34 cellular contexts compared by ENCODE assay signal in genomic region chr5:65475336-65475735, GRCh38.
"Had no signal": no experiment of that assay in that cellular context is flagged by ENCODE, and none has a peak within 500 bp of the region (broad histone marks: within the 10 kb centered on the region; RNA-seq: fewer than 3 reads in every experiment).

No MANE protein-coding gene starts in this region.

- H3K27me3 Mint-ChIP-seq: activated naive CD8-positive, alpha-beta T cell treated with anti-CD3 and anti-CD28 coated beads, Interleukin-2, amount 10 ng/mL, durations not matched to agents 7 days and 5 days; activated T-cell treated with anti-CD3 and anti-CD28 coated beads, Interleukin-2, amount 50 U/mL, for 24 hours; naive B cell; progenitor cell of endocrine pancreas had no signal

- ATAC-seq: gastroesophageal sphincter, left colon, sciatic nerve, WTC11 had no signal

- H3K27me3 ChIP-seq: breast epithelium, gastroesophageal sphincter, hepatocyte, ovary had no signal

- H3K36me3 Mint-ChIP-seq: activated naive CD4-positive, alpha-beta T cell treated with anti-CD3 and anti-CD28 coated beads, Interleukin-2, amount 10 ng/mL, durations not matched to agents 7 days and 5 days; activated naive CD8-positive, alpha-beta T cell treated with anti-CD3 and anti-CD28 coated beads, Interleukin-2, amount 10 ng/mL, durations not matched to agents 7 days and 5 days; mesothelial cell of epicardium; naive B cell; WTC11 had no signal

- H3K4me1 ChIP-seq: breast epithelium had no signal

- H3K27ac ChIP-seq: breast epithelium, gastroesophageal sphincter, hepatocyte, neutrophil, ovary, thoracic aorta had no signal

- H3K27ac Mint-ChIP-seq: activated CD4-positive, alpha-beta memory T cell treated with anti-CD3 and anti-CD28 coated beads, Interleukin-2, amount 10 ng/mL, durations not matched to agents 7 days and 5 days; activated CD4-positive, alpha-beta T cell treated with anti-CD3 and anti-CD28 coated beads, Interleukin-2, amount 10 ng/mL, durations not matched to agents 7 days and 5 days; activated naive CD4-positive, alpha-beta T cell treated with anti-CD3 and anti-CD28 coated beads, Interleukin-2, amount 10 ng/mL, durations not matched to agents 7 days and 5 days; activated naive CD8-positive, alpha-beta T cell treated with anti-CD3 and anti-CD28 coated beads, Interleukin-2, amount 10 ng/mL, durations not matched to agents 7 days and 5 days; activated T-cell treated with anti-CD3 and anti-CD28 coated beads, Interleukin-2, amount 50 U/mL, for 24 hours; dendritic cell treated with granulocyte-macrophage colony-stimulating factor and Interleukin-4, amounts not matched to agents 40 ng/mL and 50 ng/mL, for 4 days; mesothelial cell of epicardium; nephron progenitor cell; progenitor cell of endocrine pancreas; WTC11 had no signal

- H3K4me1 Mint-ChIP-seq: activated CD4-positive, alpha-beta memory T cell treated with anti-CD3 and anti-CD28 coated beads, Interleukin-2, amount 10 ng/mL, durations not matched to agents 7 days and 5 days; activated CD4-positive, alpha-beta T cell treated with anti-CD3 and anti-CD28 coated beads, Interleukin-2, amount 10 ng/mL, durations not matched to agents 7 days and 5 days; activated naive CD4-positive, alpha-beta T cell treated with anti-CD3 and anti-CD28 coated beads, Interleukin-2, amount 10 ng/mL, durations not matched to agents 7 days and 5 days; activated naive CD8-positive, alpha-beta T cell treated with anti-CD3 and anti-CD28 coated beads, Interleukin-2, amount 10 ng/mL, durations not matched to agents 7 days and 5 days; nephron progenitor cell; WTC11 had no signal

- H3K4me3 ChIP-seq: breast epithelium, gastroesophageal sphincter, hepatocyte, ovary, thoracic aorta had no signal

- FAIRE-seq: endometrium, small intestine, urothelium cell line had no signal

- DNase-seq: activated CD4-positive, alpha-beta memory T cell treated with anti-CD3 and anti-CD28 coated beads, Interleukin-2, amount 10 ng/mL, durations not matched to agents 7 days and 5 days; activated CD4-positive, alpha-beta T cell treated with anti-CD3 and anti-CD28 coated beads for 1 hour; activated CD4-positive, alpha-beta T cell treated with anti-CD3 and anti-CD28 coated beads, Interleukin-2, amount 10 ng/mL, durations not matched to agents 7 days and 5 days; activated CD8-positive, alpha-beta memory T cell treated with anti-CD3 and anti-CD28 coated beads, Interleukin-2, amount 50 U/mL, for 48 hours; activated gamma-delta T cell; activated naive CD4-positive, alpha-beta T cell treated with anti-CD3 and anti-CD28 coated beads, Interleukin-2, amount 10 ng/mL, durations not matched to agents 7 days and 5 days; activated naive CD8-positive, alpha-beta T cell treated with anti-CD3 and anti-CD28 coated beads, Interleukin-2, amount 10 ng/mL, durations not matched to agents 7 days and 5 days; activated T-cell treated with anti-CD3 and anti-CD28 coated beads, Interleukin-2, amount 50 U/mL, for 24 hours; amniotic stem cell; central memory CD4-positive, alpha-beta T cell; effector CD8-positive, alpha-beta T cell; left colon; mammary epithelial cell; naive B cell; nephron progenitor cell; ovary; retina; small intestine; stimulated activated CD4-positive, alpha-beta T cell treated with anti-CD3 and anti-CD28 coated beads, Interleukin-15, amount 100 ng/mL, for 24 hours; stimulated activated CD4-positive, alpha-beta T cell treated with anti-CD3 and anti-CD28 coated beads, Interleukin-2, amount 100 ng/mL, for 24 hours; stimulated activated naive CD4-positive, alpha-beta T cell; trophoblast cell had no signal

- H2AFZ ChIP-seq: hepatocyte had no signal

- H3K9me3 Mint-ChIP-seq: activated CD4-positive, alpha-beta memory T cell treated with anti-CD3 and anti-CD28 coated beads, Interleukin-2, amount 10 ng/mL, durations not matched to agents 7 days and 5 days; activated CD4-positive, alpha-beta T cell treated with anti-CD3 and anti-CD28 coated beads, Interleukin-2, amount 10 ng/mL, durations not matched to agents 7 days and 5 days; activated naive CD4-positive, alpha-beta T cell treated with anti-CD3 and anti-CD28 coated beads, Interleukin-2, amount 10 ng/mL, durations not matched to agents 7 days and 5 days; activated naive CD8-positive, alpha-beta T cell treated with anti-CD3 and anti-CD28 coated beads, Interleukin-2, amount 10 ng/mL, durations not matched to agents 7 days and 5 days; activated T-cell treated with anti-CD3 and anti-CD28 coated beads, Interleukin-2, amount 50 U/mL, for 24 hours; dendritic cell treated with granulocyte-macrophage colony-stimulating factor and Interleukin-4, amounts not matched to agents 40 ng/mL and 50 ng/mL, for 4 days; mesothelial cell of epicardium; naive B cell; nephron progenitor cell; WTC11 had no signal

- H3K9me3 ChIP-seq: breast epithelium, gastroesophageal sphincter, neutrophil, ovary, thoracic aorta had no signal

- H3K4me2 ChIP-seq: hepatocyte had no signal

- H3K36me3 ChIP-seq: breast epithelium, gastroesophageal sphincter, neutrophil, ovary, thoracic aorta had no signal

- H3K4me3 Mint-ChIP-seq: activated CD4-positive, alpha-beta memory T cell treated with anti-CD3 and anti-CD28 coated beads, Interleukin-2, amount 10 ng/mL, durations not matched to agents 7 days and 5 days; activated CD4-positive, alpha-beta T cell treated with anti-CD3 and anti-CD28 coated beads, Interleukin-2, amount 10 ng/mL, durations not matched to agents 7 days and 5 days; activated naive CD4-positive, alpha-beta T cell treated with anti-CD3 and anti-CD28 coated beads, Interleukin-2, amount 10 ng/mL, durations not matched to agents 7 days and 5 days; activated naive CD8-positive, alpha-beta T cell treated with anti-CD3 and anti-CD28 coated beads, Interleukin-2, amount 10 ng/mL, durations not matched to agents 7 days and 5 days; activated T-cell treated with anti-CD3 and anti-CD28 coated beads, Interleukin-2, amount 50 U/mL, for 24 hours; dendritic cell treated with granulocyte-macrophage colony-stimulating factor and Interleukin-4, amounts not matched to agents 40 ng/mL and 50 ng/mL, for 4 days; mesothelial cell of epicardium; naive B cell; nephron progenitor cell; WTC11 had no signal
